Comparison of ENCODE assay signal across 1 cellular context in genomic region chr2:173353556-173353955, GRCh38.
TF ChIP-seq lines count a peak whose summit lies in the region.

No MANE protein-coding gene starts in this region.

TF ChIP-seq in H1, 55 proteins besides CTCF, POLR2A, EP300 and RAD21:
- TF ChIP-seq ASH2L (IDR thresholded peaks at IDR 0.05; ENCODE audit: low read length) (no peak), GABPA (IDR thresholded peaks at IDR 0.05; ENCODE audit: borderline replicate concordance, insufficient read depth, low read length) (no peak), NANOG (IDR thresholded peaks at IDR 0.05; ENCODE audit: insufficient read depth, low read depth, low read length, poor library complexity, severe bottlenecking) (no peak), PHF8 (conservative IDR thresholded peaks at IDR 0.05; ENCODE audit: low read depth, low read length) (no peak), ZNF274 (IDR thresholded peaks at IDR 0.05; ENCODE audit: borderline replicate concordance, extremely low read depth, low read length) (no peak), CTBP2 (IDR thresholded peaks at IDR 0.05; ENCODE audit: borderline replicate concordance, insufficient read depth, insufficient read length, low read length) (no peak), HDAC6 (IDR thresholded peaks at IDR 0.05; ENCODE audit: low read depth, low read length) (no peak), TCF12 (IDR thresholded peaks at IDR 0.05; ENCODE audit: low read depth, low read length) (no peak), ATF2 (IDR thresholded peaks at IDR 0.05; ENCODE audit: low read length) (no peak), BACH1 (IDR thresholded peaks at IDR 0.05; ENCODE audit: low read length) (no peak), POLR2AphosphoS5 (IDR thresholded peaks at IDR 0.05; ENCODE audit: low read depth, low read length) (no peak), CBX8 (IDR thresholded peaks at IDR 0.05; ENCODE audit: borderline replicate concordance, low read depth, low read length) (no peak), SRF (IDR thresholded peaks at IDR 0.05; ENCODE audit: low read depth, low read length) (no peak), KDM4A (IDR thresholded peaks at IDR 0.05; ENCODE audit: low read depth, low read length, severe bottlenecking) (no peak), SIRT6 (IDR thresholded peaks at IDR 0.05; ENCODE audit: low read length) (no peak)
